ENCODE assay signal across 14 cellular contexts in the genomic region with DNA sequence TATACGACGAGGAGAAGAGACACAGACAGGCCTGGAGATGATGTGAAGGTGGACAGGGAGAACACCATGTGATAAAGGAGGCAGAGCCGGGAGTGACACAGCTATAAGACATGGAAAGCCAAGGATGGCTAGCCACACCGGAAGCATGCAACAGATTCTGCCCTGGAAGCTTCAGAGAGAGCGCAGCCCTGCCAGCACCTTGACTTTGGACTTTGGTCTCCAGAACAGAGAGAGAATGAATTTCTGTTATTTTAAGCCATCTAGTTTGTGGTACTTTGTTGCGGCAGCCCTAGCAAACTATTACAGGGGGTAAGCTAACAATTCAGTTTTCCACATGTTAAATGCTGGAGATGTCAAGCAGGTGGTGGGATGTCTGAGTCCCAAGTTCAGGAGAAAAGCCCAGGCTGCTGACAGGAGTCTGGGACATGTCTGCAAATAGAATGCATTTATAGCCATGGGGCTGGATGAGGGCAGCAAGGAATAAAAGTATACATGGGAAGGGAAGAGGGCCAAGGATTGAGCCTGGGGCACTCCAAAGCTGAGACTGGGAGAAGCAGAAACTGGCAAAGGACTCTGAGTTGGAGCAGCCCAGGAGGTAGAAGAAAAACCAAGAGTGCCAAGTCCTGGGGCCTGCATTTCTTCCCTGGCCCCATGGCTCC.
"Had no signal": no experiment of that assay in that cellular context is flagged by ENCODE, and none has a peak within 500 bp of the region (broad histone marks: within the 10 kb centered on the region; RNA-seq: fewer than 3 reads in every experiment).

No MANE protein-coding gene starts in this region.

- DNase-seq: activated CD4-positive, alpha-beta T cell treated with anti-CD3 and anti-CD28 coated beads, Interleukin-2, amount 50 U/mL, for 1 hour; activated naive CD4-positive, alpha-beta T cell treated with anti-CD3 and anti-CD28 coated beads, Interleukin-2, amount 10 ng/mL, durations not matched to agents 7 days and 5 days; foreskin fibroblast; left cardiac atrium; mammary epithelial cell; naive thymus-derived CD8-positive, alpha-beta T cell; SW 1271; T-helper 9 cell; thyroid gland; uterus had no signal

- H3K9me3 ChIP-seq: right atrium auricular region, thyroid gland, uterus had no signal

- H3K36me3 ChIP-seq: cardiac muscle cell, right atrium auricular region, thyroid gland, uterus had no signal

- H3K4me1 ChIP-seq: uterus had no signal

- H3K27me3 Mint-ChIP-seq: naive thymus-derived CD8-positive, alpha-beta T cell had no signal

- H3K4me3 ChIP-seq: cardiac muscle cell, right atrium auricular region, thyroid gland, uterus had no signal

- H3K27me3 ChIP-seq: cardiac muscle cell, right atrium auricular region, thyroid gland, uterus had no signal

- H3K4me3 Mint-ChIP-seq: activated naive CD4-positive, alpha-beta T cell treated with anti-CD3 and anti-CD28 coated beads, Interleukin-2, amount 10 ng/mL, durations not matched to agents 7 days and 5 days; naive thymus-derived CD8-positive, alpha-beta T cell had no signal

- H3K9me3 Mint-ChIP-seq: activated T-helper 2 cell treated with anti-CD3 and anti-CD28 coated beads, Interferon-gamma antibody, Interleukin-2, Interleukin-4, amounts not matched to agents 10 μg/mL and 5 μg/mL and 100 μg/mL, durations not matched to agents 14 hours and 24 hours and 36 hours; naive thymus-derived CD8-positive, alpha-beta T cell had no signal

- H3K27ac ChIP-seq: cardiac muscle cell, right atrium auricular region, thyroid gland, uterus had no signal

- ATAC-seq: activated CD4-positive, CD25-positive, alpha-beta regulatory T cell treated with anti-CD3 and anti-CD28 coated beads, Interleukin-2, amount 50 U/mL, for 24 hours; left cardiac atrium; naive thymus-derived CD8-positive, alpha-beta T cell had no signal
